28 cellular contexts compared by ENCODE assay signal in genomic region chr14:52589646-52590045, GRCh38.
"Had no signal": no experiment of that assay in that cellular context is flagged by ENCODE, and none has a peak within 500 bp of the region (broad histone marks: within the 10 kb centered on the region; RNA-seq: fewer than 3 reads in every experiment).

No MANE protein-coding gene starts in this region.

- H3K4me3 Mint-ChIP-seq: effector memory CD8-positive, alpha-beta T cell; immature natural killer cell; memory B cell; mesothelial cell of epicardium; naive thymus-derived CD8-positive, alpha-beta T cell; nephron progenitor cell had no signal

- H3K4me1 ChIP-seq: esophagus squamous epithelium, prostate gland, right atrium auricular region, stomach, thyroid gland had no signal

- FAIRE-seq: frontal cortex had no signal

- H3K36me3 Mint-ChIP-seq: memory B cell had no signal

- DNase-seq: cortex of kidney; effector memory CD8-positive, alpha-beta T cell; erythroblast; esophagus squamous epithelium; hypothalamus; immature natural killer cell; islet precursor cell; kidney glomerular epithelial cell; left ventricle myocardium superior; naive thymus-derived CD8-positive, alpha-beta T cell; nephron progenitor cell; nucleus accumbens; stimulated activated CD4-positive, alpha-beta T cell treated with anti-CD3 and anti-CD28 coated beads, Interleukin-12 subunit alpha, Interleukin-12 subunit beta, amount 100 ng/mL, for 4 hours; stimulated activated CD4-positive, alpha-beta T cell treated with anti-CD3 and anti-CD28 coated beads, Interleukin-1b, Interleukin-23, amount 100 ng/mL, for 48 hours; stimulated activated CD4-positive, alpha-beta T cell treated with anti-CD3 and anti-CD28 coated beads, Interleukin-4, amount 100 ng/mL, for 1 hour; stimulated activated CD8-positive, alpha-beta memory T cell treated with anti-CD3 and anti-CD28 coated beads, Interleukin-4, amount 100 ng/mL, for 48 hours; stimulated activated naive CD4-positive, alpha-beta T cell treated with Interleukin-2 at 50 U/mL for 16 hours; stomach; thyroid gland; trophoblast cell had no signal

- H3K36me3 ChIP-seq: esophagus squamous epithelium, prostate gland, right atrium auricular region, stomach, thyroid gland had no signal

- H3K4me3 ChIP-seq: esophagus squamous epithelium, lung, prostate gland, right atrium auricular region, smooth muscle cell, stomach, thyroid gland had no signal

- H3K27ac ChIP-seq: esophagus squamous epithelium, prostate gland, right atrium auricular region, stomach, thyroid gland had no signal

- ATAC-seq: effector memory CD8-positive, alpha-beta T cell; left ventricle myocardium superior; naive thymus-derived CD8-positive, alpha-beta T cell; sciatic nerve had no signal

- H3K4me2 ChIP-seq: smooth muscle cell had no signal

- H3K27me3 ChIP-seq: esophagus squamous epithelium, right atrium auricular region, stomach, thyroid gland had no signal

- H3K9me3 ChIP-seq: esophagus squamous epithelium, prostate gland, thyroid gland had no signal

- H3K4me1 Mint-ChIP-seq: immature natural killer cell; memory B cell; naive thymus-derived CD8-positive, alpha-beta T cell had no signal
